In genomic region chr9:129074106-129074505, GRCh38 we compare ENCODE assay signal across 1 cellular context.
TF ChIP-seq lines count a peak whose summit lies in the region.

No MANE protein-coding gene starts in this region.

TF ChIP-seq in HepG2, 621 proteins besides CTCF, POLR2A, EP300 and RAD21:
- no peak for TF ChIP-seq ZNF296 (CRISPR knock-in tag; conservative IDR thresholded peaks at IDR 0.05)
- TF ChIP-seq HHEX (CRISPR knock-in tag; IDR thresholded peaks at IDR 0.05): no peak
- no peak for TF ChIP-seq TOE1 (CRISPR knock-in tag; IDR thresholded peaks at IDR 0.05)
- peak; percentile 72 for TF ChIP-seq ZNF770 (CRISPR knock-in tag; IDR thresholded peaks at IDR 0.05)
- TF ChIP-seq MAFF (IDR thresholded peaks at IDR 0.05; ENCODE audit: low read depth, low read length): no peak
- no peak for TF ChIP-seq TBX3 (IDR thresholded peaks at IDR 0.05; ENCODE audit: borderline replicate concordance)
- TF ChIP-seq, protein P1, sequence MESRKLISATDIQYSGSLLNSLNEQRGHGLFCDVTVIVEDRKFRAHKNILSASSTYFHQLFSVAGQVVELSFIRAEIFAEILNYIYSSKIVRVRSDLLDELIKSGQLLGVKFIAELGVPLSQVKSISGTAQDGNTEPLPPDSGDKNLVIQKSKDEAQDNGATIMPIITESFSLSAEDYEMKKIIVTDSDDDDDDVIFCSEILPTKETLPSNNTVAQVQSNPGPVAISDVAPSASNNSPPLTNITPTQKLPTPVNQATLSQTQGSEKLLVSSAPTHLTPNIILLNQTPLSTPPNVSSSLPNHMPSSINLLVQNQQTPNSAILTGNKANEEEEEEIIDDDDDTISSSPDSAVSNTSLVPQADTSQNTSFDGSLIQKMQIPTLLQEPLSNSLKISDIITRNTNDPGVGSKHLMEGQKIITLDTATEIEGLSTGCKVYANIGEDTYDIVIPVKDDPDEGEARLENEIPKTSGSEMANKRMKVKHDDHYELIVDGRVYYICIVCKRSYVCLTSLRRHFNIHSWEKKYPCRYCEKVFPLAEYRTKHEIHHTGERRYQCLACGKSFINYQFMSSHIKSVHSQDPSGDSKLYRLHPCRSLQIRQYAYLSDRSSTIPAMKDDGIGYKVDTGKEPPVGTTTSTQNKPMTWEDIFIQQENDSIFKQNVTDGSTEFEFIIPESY (CRISPR knock-in tag; IDR thresholded peaks at IDR 0.05): peak; percentile 57; the same call in 1 of the 2 replicates
- TF ChIP-seq KDM4B (CRISPR knock-in tag; IDR thresholded peaks at IDR 0.05): no peak
- TF ChIP-seq ZBTB38 (CRISPR knock-in tag; IDR thresholded peaks at IDR 0.05): no peak
- TF ChIP-seq BRD4 (CRISPR knock-in tag; IDR thresholded peaks at IDR 0.05): no peak
- TF ChIP-seq TCF7L2 (IDR thresholded peaks at IDR 0.05; ENCODE audit: low read depth, low read length): no peak
- TF ChIP-seq ARNT (IDR thresholded peaks at IDR 0.05): no peak
- no peak for TF ChIP-seq ZNF441 (CRISPR knock-in tag; IDR thresholded peaks at IDR 0.05; ENCODE audit: borderline replicate concordance)
- no peak for TF ChIP-seq POLR2AphosphoS2 (IDR thresholded peaks at IDR 0.05; ENCODE audit: low read depth, low read length)
- TF ChIP-seq HNRNPL (IDR thresholded peaks at IDR 0.05; ENCODE audit: low read depth, low read length): no peak
- no peak for TF ChIP-seq AKAP8 (CRISPR knock-in tag; IDR thresholded peaks at IDR 0.05)
- no peak for TF ChIP-seq HMGXB3 (CRISPR knock-in tag; IDR thresholded peaks at IDR 0.05; ENCODE audit: borderline replicate concordance)
- TF ChIP-seq ZMYM2 (CRISPR knock-in tag; IDR thresholded peaks at IDR 0.05): no peak
